Comparison of ENCODE assay signal across 17 cellular contexts in the genomic region with DNA sequence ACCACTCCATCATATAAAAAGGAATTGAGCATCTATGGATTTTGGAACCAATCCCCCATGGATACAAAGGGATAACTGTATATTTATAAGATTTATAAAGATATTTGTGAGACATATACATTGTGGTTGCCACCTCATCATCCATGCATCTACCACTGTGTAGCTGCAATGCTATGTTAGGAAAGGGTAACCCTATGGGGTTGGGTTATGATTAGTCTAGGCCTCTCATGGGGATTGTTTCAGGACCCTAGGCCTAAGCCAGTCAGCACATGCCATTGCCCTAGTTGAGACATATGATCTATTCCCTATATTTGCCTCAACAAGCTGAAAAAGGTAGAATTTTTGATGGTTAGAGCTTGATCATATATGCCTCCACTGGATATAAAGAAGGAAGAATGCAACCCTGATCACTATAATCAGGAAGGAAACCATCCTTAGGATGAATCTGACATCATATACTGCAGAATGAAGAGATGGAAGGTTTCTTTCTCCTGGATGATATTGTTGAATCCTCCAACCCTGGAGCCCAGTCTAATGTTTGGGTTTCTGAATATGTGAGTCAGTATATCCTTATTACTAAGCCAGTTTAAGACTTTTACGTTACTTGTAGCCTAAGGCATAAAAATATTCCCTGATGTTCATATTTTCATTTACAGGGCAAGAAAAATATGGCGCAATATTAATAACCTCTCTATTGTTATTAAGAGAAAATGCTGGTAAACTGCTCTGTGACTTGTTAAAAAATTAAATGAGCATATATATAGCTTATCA.
DNase-seq lines count a peak whose midpoint lies in the region; ATAC-seq and TF ChIP-seq lines count a peak whose summit lies in the region.
"Had no signal": no experiment of that assay in that cellular context is flagged by ENCODE, and none has a peak within 500 bp of the region (broad histone marks: within the 10 kb centered on the region; RNA-seq: fewer than 3 reads in every experiment).

No MANE protein-coding gene starts in this region.

- no peak overlapping the region for H2BK120ac ChIP-seq in mesenchymal stem cell (ENCODE audit: low read depth, low read length)

- TF ChIP-seq CTCF in RWPE2 (IDR thresholded peaks at IDR 0.05; ENCODE audit: poor library complexity, severe bottlenecking) = no peak
- TF ChIP-seq CTCF in fibroblast of villous mesenchyme (IDR thresholded peaks at IDR 0.05; ENCODE audit: insufficient read depth, low read depth, low read length) = no peak

- no peak overlapping the region for H3K27ac ChIP-seq in RWPE2 (ENCODE audit: poor library complexity, severe bottlenecking)
- H3K27ac ChIP-seq in mesenchymal stem cell (ENCODE audit: low read length, poor library complexity, severe bottlenecking) = no peak overlapping the region

- H3K4ac ChIP-seq in mesenchymal stem cell (ENCODE audit: low read depth in 1 of 2, low read length in 2 of 2) = no peak overlapping the region

- H3K4me3 Mint-ChIP-seq in activated CD8-positive, alpha-beta memory T cell treated with anti-CD3 and anti-CD28 coated beads, Interleukin-2, amount 10 ng/mL, durations not matched to agents 7 days and 5 days = no peak overlapping the region
- H3K4me3 Mint-ChIP-seq: B cell; CD4-positive, alpha-beta T cell; H9 had no signal

- no peak overlapping the region for H4K91ac ChIP-seq in mesenchymal stem cell (ENCODE audit: low read length)

- peak; percentile 41; the same call in 1 of the 3 replicates for ATAC-seq in RWPE2 (ENCODE audit: low read depth)
- ATAC-seq in activated CD8-positive, alpha-beta memory T cell treated with anti-CD3 and anti-CD28 coated beads, Interleukin-2, amount 10 ng/mL, durations not matched to agents 7 days and 5 days = no peak
- no peak for ATAC-seq in activated CD4-positive, CD25-positive, alpha-beta regulatory T cell treated with anti-CD3 and anti-CD28 coated beads, Interleukin-2, amount 50 U/mL, for 24 hours
- ATAC-seq: GM12878, HepG2 had no signal

- no CpG with 5 or more reads among the region's 2 CpGs for WGBS in mesenchymal stem cell

- no peak overlapping the region for H4K8ac ChIP-seq in mesenchymal stem cell (ENCODE audit: low read length)

- no peak overlapping the region for H3K4me2 ChIP-seq in mesenchymal stem cell (ENCODE audit: low read length, poor library complexity, severe bottlenecking)

- H3K4me1 Mint-ChIP-seq in activated CD8-positive, alpha-beta memory T cell treated with anti-CD3 and anti-CD28 coated beads, Interleukin-2, amount 10 ng/mL, durations not matched to agents 7 days and 5 days = no peaks in the 10 kb centered on the region
- H3K4me1 Mint-ChIP-seq: B cell, H9 had no signal

- H3K9ac ChIP-seq in mesenchymal stem cell (ENCODE audit: low read length) = no peak overlapping the region

- DNase-seq in ELR (ENCODE audit: low read depth) (peak; percentile 41), RWPE2 (ENCODE audit: low spot score) (no peak), fibroblast of villous mesenchyme (ENCODE audit: low read depth) (peak; percentile 6), mesenchymal stem cell (peak; percentile 15), NCI-H1105 treated with DMSO at 0.1 percent for 48 hours (lab: John Stamatoyannopoulos, UW) (no peak)
- no peak for DNase-seq in activated CD8-positive, alpha-beta memory T cell treated with anti-CD3 and anti-CD28 coated beads, Interleukin-2, amount 10 ng/mL, durations not matched to agents 7 days and 5 days
- DNase-seq: 8988T; C1 segment of cervical spinal cord; Calu3; CD4-positive, alpha-beta T cell; DMS 273 treated with DMSO at 0.1 percent for 48 hours; GOT3; H9 had no signal

- H3K4me1 ChIP-seq in RWPE2 (ENCODE audit: insufficient read depth, poor library complexity, severe bottlenecking) (no peaks in the 10 kb centered on the region), mesenchymal stem cell (ENCODE audit: control insufficient read depth, insufficient read depth, low read depth, low read length) (no peaks in the 10 kb centered on the region)

- no peaks in the 10 kb centered on the region for H3K9me3 Mint-ChIP-seq in activated CD8-positive, alpha-beta memory T cell treated with anti-CD3 and anti-CD28 coated beads, Interleukin-2, amount 10 ng/mL, durations not matched to agents 7 days and 5 days (ENCODE audit: low read depth)
- H3K9me3 Mint-ChIP-seq: CD4-positive, alpha-beta T cell; H9 had no signal

- CTCF ChIA-PET in activated CD8-positive, alpha-beta memory T cell treated with anti-CD3 and anti-CD28 coated beads, Interleukin-2, amount 10 ng/mL, durations not matched to agents 7 days and 5 days (lab: Charles Lee) = no interaction called here

- no peak overlapping the region for H3K14ac ChIP-seq in mesenchymal stem cell (ENCODE audit: low read length in 2 of 2)

- H3K4me3 ChIP-seq in RWPE2 (ENCODE audit: severe bottlenecking) (no peak overlapping the region), fibroblast of villous mesenchyme (ENCODE audit: low read depth, low read length) (no peak overlapping the region), mesenchymal stem cell (ENCODE audit: insufficient read depth in 1 of 2, low read depth in 1 of 2, low read length in 2 of 2) (no peak overlapping the region)
- H3K4me3 ChIP-seq: GM12878 had no signal

- no peak overlapping the region for H2BK12ac ChIP-seq in mesenchymal stem cell (ENCODE audit: low read length in 2 of 2)

- no peak overlapping the region for H3K18ac ChIP-seq in mesenchymal stem cell (ENCODE audit: low read depth in 1 of 2, low read length in 2 of 2)

- H3K27ac Mint-ChIP-seq in activated CD8-positive, alpha-beta memory T cell treated with anti-CD3 and anti-CD28 coated beads, Interleukin-2, amount 10 ng/mL, durations not matched to agents 7 days and 5 days = no peak overlapping the region
- H3K27ac Mint-ChIP-seq: B cell; CD4-positive, alpha-beta T cell; H9 had no signal

- H3K23ac ChIP-seq in mesenchymal stem cell (ENCODE audit: low read length in 2 of 2) = no peak overlapping the region

- H3K36me3 Mint-ChIP-seq in activated CD8-positive, alpha-beta memory T cell treated with anti-CD3 and anti-CD28 coated beads, Interleukin-2, amount 10 ng/mL, durations not matched to agents 7 days and 5 days = no peaks in the 10 kb centered on the region

- H3K9me3 ChIP-seq in RWPE2 (ENCODE audit: severe bottlenecking) = no peaks in the 10 kb centered on the region
- no peaks in the 10 kb centered on the region for H3K9me3 ChIP-seq in mesenchymal stem cell (ENCODE audit: control insufficient read depth, low read length)

- no peaks in the 10 kb centered on the region for H3K79me1 ChIP-seq in mesenchymal stem cell (replicated peaks; ENCODE audit: low read length, poor library complexity, severe bottlenecking)

- no peak overlapping the region for H2AK5ac ChIP-seq in mesenchymal stem cell (ENCODE audit: low read length, severe bottlenecking)

- H2BK5ac ChIP-seq in mesenchymal stem cell (ENCODE audit: low read depth, low read length, poor library complexity, severe bottlenecking) = no peak overlapping the region

- H3K27me3 ChIP-seq in RWPE2 (ENCODE audit: insufficient read depth, poor library complexity, severe bottlenecking) (no peaks in the 10 kb centered on the region), mesenchymal stem cell (ENCODE audit: control insufficient read depth in 1 of 2, insufficient read depth in 1 of 2, low read length in 2 of 2) (no peaks in the 10 kb centered on the region)

- no peaks in the 10 kb centered on the region for H3K27me3 Mint-ChIP-seq in activated CD8-positive, alpha-beta memory T cell treated with anti-CD3 and anti-CD28 coated beads, Interleukin-2, amount 10 ng/mL, durations not matched to agents 7 days and 5 days
- H3K27me3 Mint-ChIP-seq: B cell; CD4-positive, alpha-beta T cell had no signal

- no peak overlapping the region for H2AFZ ChIP-seq in mesenchymal stem cell (ENCODE audit: low read depth, low read length)

- H3K36me3 ChIP-seq in RWPE2 (ENCODE audit: low read depth) (no peaks in the 10 kb centered on the region), mesenchymal stem cell (ENCODE audit: control insufficient read depth in 1 of 2, insufficient read depth in 2 of 2, low read depth in 1 of 2, low read length in 2 of 2) (no peaks in the 10 kb centered on the region)

- no peak overlapping the region for H2BK15ac ChIP-seq in mesenchymal stem cell (ENCODE audit: low read depth, poor library complexity, severe bottlenecking)

Comparison
In these comparisons a context has a peak if more than half of its experiments do, and no peak if none do; other contexts are left out.
1. DNase-seq: peak in ELR (single experiment), fibroblast of villous mesenchyme (single experiment) and mesenchymal stem cell (single experiment); none in RWPE2 (single experiment), NCI-H1105 treated with DMSO at 0.1 percent for 48 hours (single experiment) and activated CD8-positive, alpha-beta memory T cell treated with anti-CD3 and anti-CD28 coated beads, Interleukin-2, amount 10 ng/mL, durations not matched to agents 7 days and 5 days (single experiment).